ENCODE assay signal across 1 cellular context in genomic region chr19:35479278-35479677, GRCh38.
TF ChIP-seq lines count a peak whose summit lies in the region.

No MANE protein-coding gene starts in this region.

TF ChIP-seq in HepG2, 621 proteins besides CTCF, POLR2A, EP300 and RAD21:
- TF ChIP-seq ZBTB40 (IDR thresholded peaks at IDR 0.05) (no peak), ZBTB40 (CRISPR knock-in tag; IDR thresholded peaks at IDR 0.05) (no peak), NFYB (CRISPR knock-in tag; IDR thresholded peaks at IDR 0.05) (no peak), ZGPAT (CRISPR knock-in tag; IDR thresholded peaks at IDR 0.05) (no peak), HNF1A (IDR thresholded peaks at IDR 0.05; ENCODE audit: low read depth) (no peak), HNF1A (CRISPR knock-in tag; IDR thresholded peaks at IDR 0.05; ENCODE audit: borderline replicate concordance) (no peak), ZNF749 (CRISPR knock-in tag; IDR thresholded peaks at IDR 0.05; ENCODE audit: borderline replicate concordance) (no peak), SMAD3 (CRISPR knock-in tag; IDR thresholded peaks at IDR 0.05) (no peak), TCF7 (IDR thresholded peaks at IDR 0.05; ENCODE audit: low read depth) (no peak), RBFOX2 (IDR thresholded peaks at IDR 0.05; ENCODE audit: low read depth, low read length) (no peak), TCF7L2 (IDR thresholded peaks at IDR 0.05; ENCODE audit: low read depth, low read length) (no peak), TEAD3 (CRISPR knock-in tag; optimal IDR thresholded peaks at IDR 0.05; ENCODE audit: borderline replicate concordance) (no peak), ATAD3A (CRISPR knock-in tag; IDR thresholded peaks at IDR 0.05) (no peak), ZBTB34 (CRISPR knock-in tag; IDR thresholded peaks at IDR 0.05) (no peak), PLRG1 (conservative IDR thresholded peaks at IDR 0.05) (no peak)
